In genomic region chr3:156677536-156677935, GRCh38 we compare ENCODE assay signal across 1 cellular context.
TF ChIP-seq lines count a peak whose summit lies in the region.

No MANE protein-coding gene starts in this region.

TF ChIP-seq in WTC11, 78 proteins besides CTCF, POLR2A, EP300 and RAD21 (continued from another document):
- TF ChIP-seq HMGXB4 (CRISPR knock-in tag; IDR thresholded peaks at IDR 0.05) (no peak), ESRRA (CRISPR knock-in tag; IDR thresholded peaks at IDR 0.05; ENCODE audit: borderline replicate concordance) (no peak)
